Comparison of ENCODE assay signal across 9 cellular contexts in the genomic region with DNA sequence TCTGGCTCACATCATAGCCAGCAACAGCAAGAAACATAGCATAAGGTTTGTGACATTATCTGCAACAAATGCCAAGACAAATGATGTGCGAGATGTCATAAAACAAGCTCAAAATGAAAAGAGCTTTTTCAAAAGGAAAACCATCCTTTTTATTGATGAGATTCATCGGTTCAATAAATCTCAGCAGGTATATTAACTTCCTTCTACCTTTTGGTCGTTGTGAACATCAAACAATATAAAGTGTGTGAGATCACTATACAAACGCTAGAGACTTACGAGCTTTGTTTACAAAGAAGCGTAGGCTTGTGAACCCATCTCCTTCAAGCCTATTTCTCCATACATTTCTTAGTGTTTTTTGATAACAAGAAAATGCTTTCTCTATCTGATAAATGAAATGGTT. TPM values are rescaled to one million over a fixed set of nuclear protein-coding genes. Genes with fewer than 3 reads are reported as not detected.
DNase-seq lines count a peak whose midpoint lies in the region; ATAC-seq and TF ChIP-seq lines count a peak whose summit lies in the region.
"Had no signal": no experiment of that assay in that cellular context is flagged by ENCODE, and none has a peak within 500 bp of the region (broad histone marks: within the 10 kb centered on the region; RNA-seq: fewer than 3 reads in every experiment).

No MANE protein-coding gene starts in this region.

- peaks cover 82% of the 10 kb centered on the region for H3K79me2 ChIP-seq in Loucy (ENCODE audit: insufficient read depth, low read length)

- H3K4me3 Mint-ChIP-seq in Caco-2 (ENCODE audit: unreplicated experiment) (peak overlapping the region; percentile 72), nephron progenitor cell (peak overlapping the region; percentile 82)
- H3K4me3 Mint-ChIP-seq in central memory CD8-positive, alpha-beta T cell, result peak overlapping the region; percentile 85

- no peaks in the 10 kb centered on the region; the same call in 1 of the 2 replicates for H3K4me1 ChIP-seq in Caco-2
- H3K4me1 ChIP-seq in Loucy (ENCODE audit: insufficient read depth, low read length, poor library complexity, severe bottlenecking), result peaks cover 76% of the 10 kb centered on the region
- H3K4me1 ChIP-seq in testis, result peaks cover 11% of the 10 kb centered on the region

- no peaks in the 10 kb centered on the region; the same call in 1 of the 2 replicates for H3K36me3 ChIP-seq in Caco-2 (ENCODE audit: control insufficient read depth, insufficient read depth, low read length)
- H3K36me3 ChIP-seq in Loucy (ENCODE audit: insufficient read depth, low read length), result peaks cover 16% of the 10 kb centered on the region; the same call in 1 of the 2 replicates
- no peaks in the 10 kb centered on the region for H3K36me3 ChIP-seq in testis (ENCODE audit: low read depth, missing control alignments)

- DNase-seq in Caco-2 (no peak), nephron progenitor cell (no peak), testis (no peak), iPS-NIHi11 (ENCODE audit: low spot score) (no peak), SHP77 treated with DMSO at 0.1 percent for 48 hours (lab: John Stamatoyannopoulos, UW) (no peak)
- DNase-seq in central memory CD8-positive, alpha-beta T cell (ENCODE audit: low spot score in 2 of 2), result no peak
- DNase-seq in stimulated activated CD4-positive, alpha-beta T cell treated with anti-CD3 and anti-CD28 coated beads, Interleukin-4, amount 100 ng/mL, for 24 hours, result no peak
- DNase-seq: stimulated activated naive CD4-positive, alpha-beta T cell had no signal

- peak overlapping the region; percentile 81 for H3K9ac ChIP-seq in Loucy (ENCODE audit: low read depth, low read length, poor library complexity, severe bottlenecking)

- H3K4me3 ChIP-seq in Caco-2 (ENCODE audit: low read depth, low read length), result no peak overlapping the region
- peak overlapping the region; percentile 98 for H3K4me3 ChIP-seq in Loucy (ENCODE audit: low read length, poor library complexity, severe bottlenecking)
- no peak overlapping the region for H3K4me3 ChIP-seq in testis

- H3K9me3 ChIP-seq in Caco-2 (no peaks in the 10 kb centered on the region), Loucy (ENCODE audit: insufficient read depth, low read depth, low read length) (no peaks in the 10 kb centered on the region), testis (no peaks in the 10 kb centered on the region)

- intact Hi-C loops in Caco-2 (cut with micrococcal nuclease; ENCODE audit: unreplicated experiment) (loop anchor here (10.0 kb wide), 1 partner anchor 296 kb away; the partner anchor contains the start of gene RIPK1), testis (cut with DNase I; ENCODE audit: low total_unique reads) (no loop called here)

- no peak overlapping the region for H3K27ac Mint-ChIP-seq in Caco-2 (ENCODE audit: unreplicated experiment)
- peak overlapping the region; percentile 42 for H3K27ac Mint-ChIP-seq in central memory CD8-positive, alpha-beta T cell (ENCODE audit: low read depth)
- H3K27ac Mint-ChIP-seq in nephron progenitor cell, result no peak overlapping the region

- H3K27me3 Mint-ChIP-seq in Caco-2 (ENCODE audit: insufficient read depth, unreplicated experiment) (no peaks in the 10 kb centered on the region), nephron progenitor cell (ENCODE audit: low read depth, poor library complexity) (no peaks in the 10 kb centered on the region)
- no peaks in the 10 kb centered on the region for H3K27me3 Mint-ChIP-seq in central memory CD8-positive, alpha-beta T cell

- H3K9me3 Mint-ChIP-seq in Caco-2 (ENCODE audit: unreplicated experiment), result no peaks in the 10 kb centered on the region
- H3K9me3 Mint-ChIP-seq in central memory CD8-positive, alpha-beta T cell, result no peaks in the 10 kb centered on the region
- peaks cover 4% of the 10 kb centered on the region for H3K9me3 Mint-ChIP-seq in nephron progenitor cell

- TF ChIP-seq POLR2A in testis (IDR thresholded peaks at IDR 0.05), result no peak

- no peak overlapping the region for H3K27ac ChIP-seq in testis

- peaks cover 71% of the 10 kb centered on the region for H4K20me1 ChIP-seq in Loucy (ENCODE audit: insufficient read depth, low read length, poor library complexity, severe bottlenecking)

- peaks cover 5% of the 10 kb centered on the region for H3K36me3 Mint-ChIP-seq in Caco-2 (ENCODE audit: insufficient read depth, unreplicated experiment)
- peaks cover 36% of the 10 kb centered on the region for H3K36me3 Mint-ChIP-seq in central memory CD8-positive, alpha-beta T cell (ENCODE audit: insufficient read depth)
- H3K36me3 Mint-ChIP-seq in nephron progenitor cell (ENCODE audit: low read depth), result peaks cover 38% of the 10 kb centered on the region

- no peaks in the 10 kb centered on the region for H3K9me2 ChIP-seq in Loucy (replicated peaks; ENCODE audit: low read depth, low read length)

- 0 out of 2 replicates have a peak, but pooled peaks cover 3% of the 10 kb centered on the region for H3F3A ChIP-seq in Loucy (ENCODE audit: low read depth)

- no TSS peak for BruUV-seq in Caco-2 (replicated peaks; lab: Mats Ljungman, UMichigan)

- CTCF ChIA-PET in Caco-2 (lab: Charles Lee), result interaction anchor here (0.6 kb wide), 1 partner anchor 36 kb away, joined by 3 read pairs; no protein-coding TSS in a partner anchor

- peak overlapping the region; percentile 84 for H3K4me2 ChIP-seq in Loucy (ENCODE audit: low read depth, low read length, poor library complexity, severe bottlenecking)

- WGBS in testis, 2 donors, result 45 to 49% methylated on average over 6 of the region's 6 CpGs

- POLR2A ChIA-PET in Caco-2 (lab: Charles Lee), result no interaction called here

- H3K4me1 Mint-ChIP-seq in Caco-2 (ENCODE audit: low read depth, unreplicated experiment) (peaks cover 18% of the 10 kb centered on the region), nephron progenitor cell (peaks cover 55% of the 10 kb centered on the region)
- H3K4me1 Mint-ChIP-seq in central memory CD8-positive, alpha-beta T cell, result peaks cover 68% of the 10 kb centered on the region

- no peak for TF ChIP-seq CTCF in Caco-2 (IDR thresholded peaks at IDR 0.05; ENCODE audit: insufficient read depth in 1 of 2, low read depth in 1 of 2, low read length in 1 of 2, severe bottlenecking in 1 of 2, unreplicated experiment in 1 of 2)
- TF ChIP-seq CTCF in Loucy (conservative IDR thresholded peaks at IDR 0.05; ENCODE audit: low read length), result no peak
- TF ChIP-seq CTCF in nephron progenitor cell (IDR thresholded peaks at IDR 0.05), result no peak
- TF ChIP-seq CTCF in testis (IDR thresholded peaks at IDR 0.05), result no peak

- H3K27me3 ChIP-seq in Caco-2 (replicated peaks; ENCODE audit: control insufficient read depth, insufficient read depth, low read length), result no peaks in the 10 kb centered on the region
- no peaks in the 10 kb centered on the region for H3K27me3 ChIP-seq in Loucy (ENCODE audit: insufficient read depth, low read length, poor library complexity, severe bottlenecking)
- no peaks in the 10 kb centered on the region for H3K27me3 ChIP-seq in testis

- no peak overlapping the region for H2AFZ ChIP-seq in Loucy (ENCODE audit: low read length)

- ATAC-seq in central memory CD8-positive, alpha-beta T cell (replicated peaks; ENCODE audit: extremely low read depth, poor library complexity, severe bottlenecking), result no peak

RNA-seq across cellular contexts. Expression of gene WRNIP1, which starts 3.5 kb away (rescaled TPM):
- total RNA-seq in Caco-2 (2022) (46.5 and 51.7 TPM in 2 replicates), testis (100 to 1,000 TPM in 1 of 2 donors, 10 to 100 TPM in 1; 95.8 to 102 TPM)
- 57.7 TPM for polyA plus RNA-seq in testis (ENCODE audit: insufficient read depth, low read depth, low replicate concordance)

RNA-seq across cellular contexts. Expression of gene MYLK4, which starts 18.0 kb away (rescaled TPM):
- total RNA-seq in Caco-2 (2022), result 0.65 and 0.75 TPM in 2 replicates
- 1 to 10 TPM in 1 of 2 donors, under 1 TPM in 1; 0.71 to 1.5 TPM for total RNA-seq in testis
- 0.62 TPM for polyA plus RNA-seq in testis (ENCODE audit: insufficient read depth, low read depth, low replicate concordance)
